In genomic region chr6:122491915-122492537, GRCh38 we compare ENCODE assay signal across 8 cellular contexts. TPM values are rescaled to one million over a fixed set of nuclear protein-coding genes. Genes with fewer than 3 reads are reported as not detected.
DNase-seq lines count a peak whose midpoint lies in the region; ATAC-seq and TF ChIP-seq lines count a peak whose summit lies in the region.

No MANE protein-coding gene starts in this region.

- DNase-seq in CMK (ENCODE audit: low read depth) (peak; percentile 46), NCI-H524 treated with DMSO at 0.1 percent for 48 hours (lab: John Stamatoyannopoulos, UW) (peak; percentile 33), coronary artery (ENCODE audit: low spot score) (no peak), lung microvascular endothelial cell (ENCODE audit: low read depth in 2 of 2) (peak; percentile 72 to 73)
- peak; percentile 91 for DNase-seq in activated CD4-positive, alpha-beta T cell treated with anti-CD3 and anti-CD28 coated beads, Interleukin-2, amount 10 ng/mL, durations not matched to agents 24 days and 14 days
- DNase-seq in stimulated activated CD8-positive, alpha-beta memory T cell treated with anti-CD3 and anti-CD28 coated beads, Interleukin-15, amount 100 ng/mL, for 24 hours (ENCODE audit: low read depth): peak; percentile 8

- H3K4me3 ChIP-seq in coronary artery: peak overlapping the region; percentile 9

- ATAC-seq in GM19438 (IDR thresholded peaks at IDR 0.05; ENCODE audit: low read depth, unreplicated experiment) (peak; percentile 56), HG03460 (IDR thresholded peaks at IDR 0.05; ENCODE audit: unreplicated experiment) (peak; percentile 89)

- peaks cover 1% of the 10 kb centered on the region for H3K36me3 Mint-ChIP-seq in activated CD4-positive, alpha-beta T cell treated with anti-CD3 and anti-CD28 coated beads, Interleukin-2, amount 10 ng/mL, durations not matched to agents 24 days and 14 days (ENCODE audit: low read depth)

- H3K4me1 Mint-ChIP-seq in activated CD4-positive, alpha-beta T cell treated with anti-CD3 and anti-CD28 coated beads, Interleukin-2, amount 10 ng/mL, durations not matched to agents 24 days and 14 days: peaks cover 9% of the 10 kb centered on the region

- intact Hi-C loops in activated CD4-positive, alpha-beta T cell treated with anti-CD3 and anti-CD28 coated beads, Interleukin-2, amount 10 ng/mL, durations not matched to agents 24 days and 14 days (cut with micrococcal nuclease): loop anchor here (1.0 to 5.0 kb wide), 2 partner anchors 38 to 345 kb away; no protein-coding TSS in a partner anchor

- no peak overlapping the region for H3K27ac ChIP-seq in coronary artery

- peaks cover 3% of the 10 kb centered on the region for H3K9me3 Mint-ChIP-seq in activated CD4-positive, alpha-beta T cell treated with anti-CD3 and anti-CD28 coated beads, Interleukin-2, amount 10 ng/mL, durations not matched to agents 24 days and 14 days

- H3K4me3 Mint-ChIP-seq in activated CD4-positive, alpha-beta T cell treated with anti-CD3 and anti-CD28 coated beads, Interleukin-2, amount 10 ng/mL, durations not matched to agents 24 days and 14 days: no peak overlapping the region

- peak; percentile 85 for TF ChIP-seq CTCF in coronary artery (IDR thresholded peaks at IDR 0.05)

- no peak overlapping the region for H3K27ac Mint-ChIP-seq in activated CD4-positive, alpha-beta T cell treated with anti-CD3 and anti-CD28 coated beads, Interleukin-2, amount 10 ng/mL, durations not matched to agents 24 days and 14 days

- H3K27me3 Mint-ChIP-seq in activated CD4-positive, alpha-beta T cell treated with anti-CD3 and anti-CD28 coated beads, Interleukin-2, amount 10 ng/mL, durations not matched to agents 24 days and 14 days: no peaks in the 10 kb centered on the region

RNA-seq across cellular contexts. Expression of gene SERINC1, which starts 20.4 kb away (rescaled TPM):
- 38.6 and 40.9 TPM in 2 replicates for total RNA-seq in activated CD4-positive, alpha-beta T cell treated with anti-CD3 and anti-CD28 coated beads, Interleukin-2, amount 10 ng/mL, durations not matched to agents 24 days and 14 days
- total RNA-seq in lung microvascular endothelial cell: 152 and 270 TPM in 2 replicates
